In genomic region chr22:35597692-35598395, GRCh38 we compare ENCODE assay signal across 20 cellular contexts. TPM values are rescaled to one million over a fixed set of nuclear protein-coding genes. Genes with fewer than 3 reads are reported as not detected.
DNase-seq lines count a peak whose midpoint lies in the region; ATAC-seq and TF ChIP-seq lines count a peak whose summit lies in the region.
"Had no signal": no experiment of that assay in that cellular context is flagged by ENCODE, and none has a peak within 500 bp of the region (broad histone marks: within the 10 kb centered on the region; RNA-seq: fewer than 3 reads in every experiment).

No MANE protein-coding gene starts in this region.

- intact Hi-C loops in heart left ventricle (cut with DNase I) (no loop called here), lower lobe of right lung (cut with DNase I) (no loop called here), gastrocnemius medialis (cut with DNase I; ENCODE audit: low total_unique reads) (no loop called here), breast epithelium (cut with DNase I; ENCODE audit: low total_unique reads) (no loop called here)

- in situ Hi-C loops in gastrocnemius medialis (cut with MboI; ENCODE audit: low sequenced_read_pairs in 4 of 4), result loop anchor here in 2 of 4 donors (25.0 kb wide), 1 partner anchor 261 kb away; no protein-coding TSS in a partner anchor

- TF ChIP-seq POLR2A in heart left ventricle (IDR thresholded peaks at IDR 0.05) (no peak), gastrocnemius medialis (IDR thresholded peaks at IDR 0.05) (no peak), breast epithelium (IDR thresholded peaks at IDR 0.05) (no peak)

- H3K4me3 ChIP-seq in heart left ventricle (no peak overlapping the region), lower lobe of right lung (no peak overlapping the region), gastrocnemius medialis (no peak overlapping the region), breast epithelium (no peak overlapping the region)
- H3K4me3 ChIP-seq: BLaER1 treated with 17β-estradiol and CSF1 and Interleukin-3, amounts not matched to agents 10 nM and 100 nM had no signal

- peak overlapping the region in 11 of 12 donors; percentile 11 to 92 (median 74) for H3K27ac ChIP-seq in heart left ventricle
- H3K27ac ChIP-seq in lower lobe of right lung, result no peak overlapping the region
- H3K27ac ChIP-seq in gastrocnemius medialis, result peak overlapping the region; percentile 90 to 99 (median 96)
- H3K27ac ChIP-seq in breast epithelium, result no peak overlapping the region
- H3K27ac ChIP-seq: RWPE1 had no signal

- ATAC-seq in heart left ventricle (peak in 3 of 4 donors; percentile 3 to 37 (median 33)), lower lobe of right lung (peak; percentile 34 to 45), gastrocnemius medialis (peak in 1 of 2 donors; percentile 13), HG02642 (IDR thresholded peaks at IDR 0.05; ENCODE audit: poor library complexity, unreplicated experiment) (no peak)

- DNase-seq in M059J (ENCODE audit: low read depth), result peak; percentile 35
- peak in 3 of 5 donors; percentile 62 to 77 (median 70) for DNase-seq in heart left ventricle
- DNase-seq in lower lobe of right lung, result peak; percentile 71
- peak in 1 of 2 donors; percentile 79 for DNase-seq in gastrocnemius medialis
- no peak for DNase-seq in NCI-H446 treated with DMSO at 0.1 percent for 48 hours (lab: John Stamatoyannopoulos, UW)
- DNase-seq in breast epithelium (ENCODE audit: low spot score in 2 of 2), result no peak
- DNase-seq: CD8-positive, alpha-beta memory T cell; DMS79; IMR-90; Karpas-422; MM.1S; NCI-H1092 treated with DMSO at 0.1 percent for 48 hours; NCI-H2081 treated with DMSO at 0.1 percent for 48 hours; NCI-H524 treated with DMSO at 0.1 percent for 48 hours; NK-92 treated with Interleukin-12 subunit alpha and Interleukin-12 subunit beta, amount 100 ng/mL, for 24 hours had no signal

- peaks cover 0 to 72% (median 18%) of the 10 kb centered on the region in 12 donors for H3K4me1 ChIP-seq in heart left ventricle
- H3K4me1 ChIP-seq in lower lobe of right lung, result peaks cover 6% of the 10 kb centered on the region
- peaks cover 57 to 64% of the 10 kb centered on the region in 2 donors for H3K4me1 ChIP-seq in gastrocnemius medialis
- H3K4me1 ChIP-seq in breast epithelium, result no peaks in the 10 kb centered on the region

- TF ChIP-seq CTCF in heart left ventricle (IDR thresholded peaks at IDR 0.05) (no peak), lower lobe of right lung (IDR thresholded peaks at IDR 0.05) (no peak), gastrocnemius medialis (IDR thresholded peaks at IDR 0.05 in 4 of 5, conservative IDR thresholded peaks at IDR 0.05 in 1 of 5) (no peak), breast epithelium (IDR thresholded peaks at IDR 0.05) (no peak)

- no peaks in the 10 kb centered on the region for H3K27me3 ChIP-seq in heart left ventricle
- H3K27me3 ChIP-seq in lower lobe of right lung (ENCODE audit: low read depth), result no peaks in the 10 kb centered on the region
- no peaks in the 10 kb centered on the region for H3K27me3 ChIP-seq in gastrocnemius medialis
- no peaks in the 10 kb centered on the region for H3K27me3 ChIP-seq in breast epithelium
- H3K27me3 ChIP-seq: BLaER1 treated with 17β-estradiol and CSF1 and Interleukin-3, amounts not matched to agents 10 nM and 100 nM had no signal

- H3K36me3 ChIP-seq in heart left ventricle (peaks cover 0 to 10% (median 0%) of the 10 kb centered on the region in 9 donors), lower lobe of right lung (no peaks in the 10 kb centered on the region), gastrocnemius medialis (no peaks in the 10 kb centered on the region), breast epithelium (no peaks in the 10 kb centered on the region)
- H3K36me3 ChIP-seq: BLaER1 treated with 17β-estradiol and CSF1 and Interleukin-3, amounts not matched to agents 10 nM and 100 nM had no signal

- H3K9me3 ChIP-seq in heart left ventricle, result no peaks in the 10 kb centered on the region
- H3K9me3 ChIP-seq in lower lobe of right lung, result no peaks in the 10 kb centered on the region
- no peaks in the 10 kb centered on the region for H3K9me3 ChIP-seq in gastrocnemius medialis
- H3K9me3 ChIP-seq in breast epithelium, result no peaks in the 10 kb centered on the region
- H3K9me3 ChIP-seq: BLaER1 treated with 17β-estradiol and CSF1 and Interleukin-3, amounts not matched to agents 10 nM and 100 nM had no signal

- WGBS in heart left ventricle, 4 donors, result 57 to 75% (median 65%) methylated on average over 9 to 16 of the region's 16 CpGs

RNA-seq across cellular contexts. Expression of gene MB, which starts 19.3 kb away (rescaled TPM):
- 0.30 and 0.94 TPM in 2 replicates for total RNA-seq in M059J (2014; rRNA removed; shearing (Covaris generic))
- over 10,000 TPM in 7 of 9 donors, 1,000 to 10,000 TPM in 2; 6,950 to 16,840 (median 13,341) TPM for total RNA-seq in heart left ventricle
- polyA plus RNA-seq in heart left ventricle, result over 10,000 TPM in 1 of 2 donors, 1,000 to 10,000 TPM in 1; 6,181 to 16,360 TPM
- 0.86 TPM for total RNA-seq in lower lobe of right lung
- over 10,000 TPM in 2 of 4 donors, 1,000 to 10,000 TPM in 2; 7,153 to 19,373 (median 11,028) TPM for total RNA-seq in gastrocnemius medialis
- 10 to 100 TPM in 1 of 3 donors, 1 to 10 TPM in 1, under 1 TPM in 1; 0.48 to 13.1 (median 10.0) TPM for total RNA-seq in breast epithelium
- total RNA-seq: HT1080, IMR-90, OCI-LY7 had no signal
- polyA plus RNA-seq: CD8-positive, alpha-beta memory T cell; IMR-90 had no signal

RNA-seq across cellular contexts. Expression of gene APOL6, which starts 50.4 kb away (rescaled TPM):
- total RNA-seq in M059J (2014; rRNA removed; shearing (Covaris generic)), result 22.2 and 25.8 TPM in 2 replicates
- total RNA-seq in heart left ventricle (10 to 100 TPM in 3 of 9 donors, 1 to 10 TPM in 6; 3.3 to 55.8 (median 7.3) TPM), lower lobe of right lung (53.8 TPM), gastrocnemius medialis (1 to 10 TPM; 1.5 to 4.5 (median 2.9) TPM), breast epithelium (10 to 100 TPM; 21.2 to 59.7 (median 25.6) TPM)
- 1 to 10 TPM; 2.3 to 2.4 TPM for polyA plus RNA-seq in heart left ventricle

RNA-seq across cellular contexts. Expression of gene RASD2, which starts 57.2 kb away (rescaled TPM):
- 1.6 and 2.4 TPM in 2 replicates for total RNA-seq in M059J (2014; rRNA removed; shearing (Covaris generic))
- total RNA-seq in heart left ventricle (10 to 100 TPM in 1 of 9 donors, 1 to 10 TPM in 8; 1.4 to 10.5 (median 5.3) TPM), lower lobe of right lung (3.6 TPM), gastrocnemius medialis (1 to 10 TPM; 1.8 to 5.4 (median 1.9) TPM), breast epithelium (1 to 10 TPM in 1 of 3 donors, under 1 TPM in 2; 0.16 to 1.3 (median 0.88) TPM)
- 1 to 10 TPM; 3.7 to 4.8 TPM for polyA plus RNA-seq in heart left ventricle
- total RNA-seq: HT1080 had no signal
- polyA plus RNA-seq: CD8-positive, alpha-beta memory T cell had no signal

Comparison
In these comparisons a context has a peak if more than half of its experiments do, and no peak if none do; other contexts are left out.
1. DNase-seq: peak in M059J (single experiment), heart left ventricle (3 of 5) and lower lobe of right lung (single experiment); none in NCI-H446 treated with DMSO at 0.1 percent for 48 hours (single experiment) and breast epithelium (0 of 2).
2. H3K27ac ChIP-seq: peak in heart left ventricle (11 of 12) and gastrocnemius medialis (4 of 4); none in lower lobe of right lung (single experiment) and breast epithelium (0 of 2).
3. RNA of gene MB, which starts 19.3 kb away (total RNA-seq): 6,950 to 16,840 TPM in heart left ventricle and 7,153 to 19,373 TPM in gastrocnemius medialis; 0.48 to 13.1 TPM in breast epithelium, 0.30 to 0.94 TPM in M059J and 0.86 TPM in lower lobe of right lung (single experiment); every median in the first group is over 100 times any median in the second.